ENCODE assay signal across 8 cellular contexts in the genomic region with DNA sequence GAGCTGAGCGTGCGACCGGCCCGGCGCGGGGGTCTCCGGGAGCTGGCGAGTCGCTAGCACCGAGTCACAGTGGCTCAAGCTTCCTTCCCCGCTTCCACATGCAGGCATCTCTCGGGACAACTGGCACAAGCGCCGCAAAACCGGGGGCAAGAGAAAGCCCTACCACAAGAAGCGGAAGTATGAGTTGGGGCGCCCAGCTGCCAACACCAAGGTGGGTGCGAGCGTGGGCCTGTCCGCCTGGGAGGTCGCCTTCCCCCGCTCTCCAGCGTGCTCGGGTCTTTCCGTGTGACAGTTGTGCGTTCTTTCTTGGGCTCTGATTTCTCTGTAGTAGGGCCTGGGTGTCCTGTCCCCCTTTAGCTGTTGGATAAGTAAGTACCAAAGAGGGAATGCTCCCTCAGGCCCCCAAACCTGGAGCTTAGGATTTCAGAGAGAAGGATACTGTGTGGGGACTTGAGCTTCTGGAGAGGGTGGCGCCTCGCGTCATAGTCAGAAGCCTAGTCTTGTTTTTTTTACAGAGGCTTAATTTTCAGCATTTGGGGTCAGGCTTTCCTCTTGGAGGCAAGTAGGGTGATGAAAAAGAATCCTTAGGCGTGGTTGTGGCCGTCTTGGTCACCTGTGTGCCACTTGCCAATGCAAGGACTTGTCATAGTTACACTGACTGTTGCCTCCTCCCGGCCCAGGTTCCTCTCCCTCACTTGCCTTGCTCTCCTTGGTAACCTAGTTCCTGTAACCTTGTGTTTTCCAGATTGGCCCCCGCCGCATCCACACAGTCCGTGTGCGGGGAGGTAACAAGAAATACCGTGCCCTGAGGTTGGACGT. TPM values are rescaled to one million over a fixed set of nuclear protein-coding genes. Genes with fewer than 3 reads are reported as not detected.
DNase-seq lines count a peak whose midpoint lies in the region; ATAC-seq and TF ChIP-seq lines count a peak whose summit lies in the region.

No MANE protein-coding gene starts in this region.

- in situ Hi-C loops in GM13977 (cut with MboI; ENCODE audit: low pct_unique_long_range_greater_than_20kb, low sequenced_read_pairs, unreplicated experiment) = no loop called here

- H3K27me3 ChIP-seq in RWPE2 (ENCODE audit: insufficient read depth, poor library complexity, severe bottlenecking) (no peaks in the 10 kb centered on the region), breast epithelium (no peaks in the 10 kb centered on the region), right lobe of liver (no peaks in the 10 kb centered on the region), stomach smooth muscle (ENCODE audit: control insufficient read depth in 1 of 2, insufficient read depth in 2 of 2, low read length in 2 of 2) (no peaks in the 10 kb centered on the region)

- peak overlapping the region; percentile 93 for H3K4me3 Mint-ChIP-seq in HFFc6

- 30% methylated on average over 12 of the region's 38 CpGs for WGBS in right lobe of liver (ENCODE audit: insufficient coverage, low coverage, low lambda C conversion rate, missing lambda C conversion rate)

- H3K27me3 Mint-ChIP-seq in HFFc6 (ENCODE audit: insufficient read depth) = peaks cover 9% of the 10 kb centered on the region

- H3K36me3 ChIP-seq in RWPE2 (ENCODE audit: low read depth) = peaks cover 58% of the 10 kb centered on the region
- no peaks in the 10 kb centered on the region for H3K36me3 ChIP-seq in breast epithelium
- H3K36me3 ChIP-seq in right lobe of liver = peaks cover 4 to 27% (median 14%) of the 10 kb centered on the region in 4 donors
- peaks cover 16 to 26% of the 10 kb centered on the region in 2 donors for H3K36me3 ChIP-seq in stomach smooth muscle (ENCODE audit: control insufficient read depth in 2 of 2, insufficient read depth in 2 of 2, low read length in 2 of 2)

- H3K27ac ChIP-seq in RWPE2 (ENCODE audit: poor library complexity, severe bottlenecking) (peak overlapping the region; percentile 87), breast epithelium (peak overlapping the region; percentile 96 to 99), right lobe of liver (peak overlapping the region; percentile 78 to 93 (median 85)), stomach smooth muscle (ENCODE audit: low read length) (peak overlapping the region; percentile 98)

- H3K4me1 ChIP-seq in RWPE2 (ENCODE audit: insufficient read depth, poor library complexity, severe bottlenecking) (peaks cover 7% of the 10 kb centered on the region), breast epithelium (peaks cover 0 to 5% of the 10 kb centered on the region in 2 donors), right lobe of liver (peaks cover 0 to 13% (median 2%) of the 10 kb centered on the region in 4 donors), stomach smooth muscle (ENCODE audit: control insufficient read depth, insufficient read depth, low read length) (peaks cover 20% of the 10 kb centered on the region)

- DNase-seq in ELF-1 (ENCODE audit: low read depth, low spot score) = peak; percentile 34
- DNase-seq in HFFc6 = no peak
- no peak for DNase-seq in RWPE2 (ENCODE audit: low spot score)
- no peak for DNase-seq in breast epithelium (ENCODE audit: low spot score in 2 of 2)
- DNase-seq in right lobe of liver = peak in 1 of 3 donors; percentile 56
- DNase-seq in GM13977 (ENCODE audit: low spot score) = no peak
- no peak for DNase-seq in NCI-H1105 (lab: John Stamatoyannopoulos, UW)

- peak overlapping the region; percentile 92 for H3K4me3 ChIP-seq in RWPE2 (ENCODE audit: severe bottlenecking)
- peak overlapping the region; percentile 81 to 87 (median 85) for H3K4me3 ChIP-seq in breast epithelium
- peak overlapping the region; percentile 89 to 94 (median 91) for H3K4me3 ChIP-seq in right lobe of liver
- H3K4me3 ChIP-seq in stomach smooth muscle (ENCODE audit: low read length in 2 of 2) = peak overlapping the region; percentile 73 to 94

- intact Hi-C loops in breast epithelium (cut with DNase I; ENCODE audit: low total_unique reads) (loop anchor here (2.0 kb wide), 1 partner anchor 43 kb away; no protein-coding TSS in a partner anchor), right lobe of liver (cut with DNase I) (no loop called here)

- no peaks in the 10 kb centered on the region for H3K9me3 Mint-ChIP-seq in HFFc6

- TF ChIP-seq POLR2A in breast epithelium (IDR thresholded peaks at IDR 0.05) (no peak), right lobe of liver (IDR thresholded peaks at IDR 0.05) (no peak)

- peak overlapping the region; percentile 97 for H3K27ac Mint-ChIP-seq in HFFc6

- H3K9me3 ChIP-seq in RWPE2 (ENCODE audit: severe bottlenecking) (no peaks in the 10 kb centered on the region), breast epithelium (no peaks in the 10 kb centered on the region), right lobe of liver (no peaks in the 10 kb centered on the region), stomach smooth muscle (ENCODE audit: control insufficient read depth in 2 of 2, low read length in 2 of 2) (no peaks in the 10 kb centered on the region)

- peak overlapping the region; percentile 89 to 99 for H3K9ac ChIP-seq in stomach smooth muscle (ENCODE audit: low read length in 2 of 2)

- TF ChIP-seq CTCF in HFFc6 (IDR thresholded peaks at IDR 0.05) = no peak
- no peak for TF ChIP-seq CTCF in RWPE2 (IDR thresholded peaks at IDR 0.05; ENCODE audit: poor library complexity, severe bottlenecking)
- TF ChIP-seq CTCF in breast epithelium (IDR thresholded peaks at IDR 0.05) = no peak
- no peak for TF ChIP-seq CTCF in right lobe of liver (IDR thresholded peaks at IDR 0.05)
- TF ChIP-seq CTCF in GM13977 (IDR thresholded peaks at IDR 0.05; ENCODE audit: extremely low read depth, insufficient read depth, missing control alignments) = no peak

- H3K4me1 Mint-ChIP-seq in HFFc6 (ENCODE audit: low read depth) = peaks cover 37% of the 10 kb centered on the region

- peaks cover 51% of the 10 kb centered on the region for H3K36me3 Mint-ChIP-seq in HFFc6 (ENCODE audit: low read depth)

- ATAC-seq in RWPE2 (ENCODE audit: low read depth) (no peak), right lobe of liver (no peak)

RNA-seq across cellular contexts. Expression of gene RPS8, which starts 0.8 kb away (rescaled TPM):
- total RNA-seq in HFFc6 (2021; fragmentation: NEBNext Ultra II Directional; extraction: Animal tissue kit (Norgen Biotek cat#: 25700)) = 1,000 to 10,000 TPM; 1,518 to 1,745 (median 1,633) TPM
- total RNA-seq in breast epithelium (1,000 to 10,000 TPM; 2,158 to 3,355 (median 2,591) TPM), right lobe of liver (100 to 1,000 TPM; 459 to 921 (median 519) TPM)

RNA-seq across cellular contexts. Expression of gene BEST4, which starts 11.8 kb away (rescaled TPM):
- under 1 TPM; 0.09 to 0.23 (median 0.12) TPM for total RNA-seq in HFFc6 (2021; fragmentation: NEBNext Ultra II Directional; extraction: Animal tissue kit (Norgen Biotek cat#: 25700))
- total RNA-seq in breast epithelium (under 1 TPM in 2 of 3 donors, not detected in 1; 0.15 to 0.66 TPM), right lobe of liver (under 1 TPM in 2 of 6 experiments, not detected in 4; 0.13 to 0.32 TPM)

RNA-seq across cellular contexts. Expression of gene PLK3, which starts 24.0 kb away (rescaled TPM):
- 10 to 100 TPM; 37.1 to 44.6 (median 39.2) TPM for total RNA-seq in HFFc6 (2021; fragmentation: NEBNext Ultra II Directional; extraction: Animal tissue kit (Norgen Biotek cat#: 25700))
- total RNA-seq in breast epithelium (10 to 100 TPM; 13.6 to 29.0 (median 21.6) TPM), right lobe of liver (1 to 10 TPM; 1.8 to 5.3 (median 3.6) TPM)

RNA-seq across cellular contexts. Expression of gene DYNLT4, which starts 31.0 kb away (rescaled TPM):
- total RNA-seq in HFFc6 (2021; fragmentation: NEBNext Ultra II Directional; extraction: Animal tissue kit (Norgen Biotek cat#: 25700)) = under 1 TPM in 1 of 6 experiments, not detected in 5; 0.46 TPM
- total RNA-seq in breast epithelium = 1 to 10 TPM in 2 of 3 donors, under 1 TPM in 1; 0.80 to 2.0 (median 1.3) TPM
- under 1 TPM in 1 of 6 experiments, not detected in 5; 0.26 TPM for total RNA-seq in right lobe of liver

RNA-seq across cellular contexts. Expression of gene BTBD19, which starts 32.2 kb away (rescaled TPM):
- total RNA-seq in HFFc6 (2021; fragmentation: NEBNext Ultra II Directional; extraction: Animal tissue kit (Norgen Biotek cat#: 25700)) = 10 to 100 TPM; 12.2 to 21.4 (median 13.9) TPM
- total RNA-seq in breast epithelium (1 to 10 TPM; 3.8 to 7.0 (median 6.9) TPM), right lobe of liver (1 to 10 TPM; 2.6 to 7.5 (median 5.3) TPM)
